In genomic region chr14:80977103-80977728, GRCh38 we compare ENCODE assay signal across 14 cellular contexts. TPM values are rescaled to one million over a fixed set of nuclear protein-coding genes. Genes with fewer than 3 reads are reported as not detected.
DNase-seq lines count a peak whose midpoint lies in the region; ATAC-seq, FAIRE-seq and TF ChIP-seq lines count a peak whose summit lies in the region.
"Had no signal": no experiment of that assay in that cellular context is flagged by ENCODE, and none has a peak within 500 bp of the region (broad histone marks: within the 10 kb centered on the region; RNA-seq: fewer than 3 reads in every experiment).

No MANE protein-coding gene starts in this region.

- TF ChIP-seq POLR2A in GM12892 (IDR thresholded peaks at IDR 0.05; ENCODE audit: low read depth, low read length), result no peak

- H3K4me1 Mint-ChIP-seq in activated CD4-positive, alpha-beta T cell treated with anti-CD3 and anti-CD28 coated beads, Interleukin-2, amount 10 ng/mL, durations not matched to agents 7 days and 5 days, result peaks cover 50% of the 10 kb centered on the region
- peaks cover 48% of the 10 kb centered on the region for H3K4me1 Mint-ChIP-seq in T-helper 1 cell treated with Interleukin-12 subunit alpha and Interleukin-12 subunit beta and Interleukin-4 antibody, amounts not matched to agents 30 μg/mL and 1 μg/mL, for 36 hours (ENCODE audit: low read depth)
- no peaks in the 10 kb centered on the region for H3K4me1 Mint-ChIP-seq in stimulated activated naive B cell treated with anti-CD40 and anti-IgM and Interleukin-4, amounts not matched to agents 10 μg/mL and 1 μg/mL and 100 μg/mL, for 72 hours

- ATAC-seq in HG02759 (IDR thresholded peaks at IDR 0.05; ENCODE audit: unreplicated experiment) (peak; percentile 52), HG03457 (IDR thresholded peaks at IDR 0.05; ENCODE audit: unreplicated experiment) (no peak), GM18909 (IDR thresholded peaks at IDR 0.05; ENCODE audit: poor library complexity, unreplicated experiment) (no peak)
- ATAC-seq in stimulated activated naive B cell treated with anti-CD40 and anti-IgM and Interleukin-4, amounts not matched to agents 10 μg/mL and 1 μg/mL and 100 μg/mL, for 72 hours (replicated peaks), result peak; percentile 56 to 64
- ATAC-seq: heart left ventricle, upper lobe of right lung had no signal

- peaks cover 34% of the 10 kb centered on the region for H3K27me3 Mint-ChIP-seq in activated CD4-positive, alpha-beta T cell treated with anti-CD3 and anti-CD28 coated beads, Interleukin-2, amount 10 ng/mL, durations not matched to agents 7 days and 5 days
- peaks cover 34% of the 10 kb centered on the region for H3K27me3 Mint-ChIP-seq in T-helper 1 cell treated with Interleukin-12 subunit alpha and Interleukin-12 subunit beta and Interleukin-4 antibody, amounts not matched to agents 30 μg/mL and 1 μg/mL, for 36 hours (ENCODE audit: low read depth)
- no peaks in the 10 kb centered on the region for H3K27me3 Mint-ChIP-seq in stimulated activated naive B cell treated with anti-CD40 and anti-IgM and Interleukin-4, amounts not matched to agents 10 μg/mL and 1 μg/mL and 100 μg/mL, for 72 hours

- POLR2A ChIA-PET in activated CD4-positive, alpha-beta T cell treated with anti-CD3 and anti-CD28 coated beads, Interleukin-2, amount 10 ng/mL, durations not matched to agents 7 days and 5 days (lab: Charles Lee), result no interaction called here

- DNase-seq in activated CD4-positive, alpha-beta T cell treated with anti-CD3 and anti-CD28 coated beads, Interleukin-2, amount 10 ng/mL, durations not matched to agents 7 days and 5 days, result no peak
- no peak for DNase-seq in activated CD4-positive, alpha-beta T cell treated with anti-CD3 and anti-CD28 coated beads for 4 hours
- no peak for DNase-seq in stimulated activated naive B cell treated with anti-CD40 and anti-IgM and Interleukin-4, amounts not matched to agents 10 μg/mL and 1 μg/mL and 100 μg/mL, for 72 hours
- no peak for DNase-seq in GM12892 (ENCODE audit: insufficient read length)
- DNase-seq: dermis blood vessel endothelial cell, heart left ventricle, NCI-H526 treated with DMSO at 0.1 percent for 48 hours, upper lobe of right lung had no signal

- CTCF ChIA-PET in activated CD4-positive, alpha-beta T cell treated with anti-CD3 and anti-CD28 coated beads, Interleukin-2, amount 10 ng/mL, durations not matched to agents 7 days and 5 days (lab: Charles Lee), result interaction anchor here (1.0 to 4.2 kb wide), 7 partner anchors 9 to 47 kb away, joined by 3 to 24 read pairs (median 6); no protein-coding TSS in a partner anchor

- H3K36me3 Mint-ChIP-seq in activated CD4-positive, alpha-beta T cell treated with anti-CD3 and anti-CD28 coated beads, Interleukin-2, amount 10 ng/mL, durations not matched to agents 7 days and 5 days (ENCODE audit: low read depth), result peaks cover 15% of the 10 kb centered on the region
- H3K36me3 Mint-ChIP-seq in T-helper 1 cell treated with Interleukin-12 subunit alpha and Interleukin-12 subunit beta and Interleukin-4 antibody, amounts not matched to agents 30 μg/mL and 1 μg/mL, for 36 hours (ENCODE audit: low read depth), result peaks cover 15% of the 10 kb centered on the region
- no peaks in the 10 kb centered on the region for H3K36me3 Mint-ChIP-seq in stimulated activated naive B cell treated with anti-CD40 and anti-IgM and Interleukin-4, amounts not matched to agents 10 μg/mL and 1 μg/mL and 100 μg/mL, for 72 hours

- peak overlapping the region; percentile 82 for H3K27ac Mint-ChIP-seq in activated CD4-positive, alpha-beta T cell treated with anti-CD3 and anti-CD28 coated beads, Interleukin-2, amount 10 ng/mL, durations not matched to agents 7 days and 5 days
- peak overlapping the region; percentile 27 for H3K27ac Mint-ChIP-seq in T-helper 1 cell treated with Interleukin-12 subunit alpha and Interleukin-12 subunit beta and Interleukin-4 antibody, amounts not matched to agents 30 μg/mL and 1 μg/mL, for 36 hours
- H3K27ac Mint-ChIP-seq in stimulated activated naive B cell treated with anti-CD40 and anti-IgM and Interleukin-4, amounts not matched to agents 10 μg/mL and 1 μg/mL and 100 μg/mL, for 72 hours, result no peak overlapping the region

- H3K9me3 Mint-ChIP-seq in activated CD4-positive, alpha-beta T cell treated with anti-CD3 and anti-CD28 coated beads, Interleukin-2, amount 10 ng/mL, durations not matched to agents 7 days and 5 days, result peaks cover 4% of the 10 kb centered on the region
- H3K9me3 Mint-ChIP-seq in T-helper 1 cell treated with Interleukin-12 subunit alpha and Interleukin-12 subunit beta and Interleukin-4 antibody, amounts not matched to agents 30 μg/mL and 1 μg/mL, for 36 hours, result no peaks in the 10 kb centered on the region
- no peaks in the 10 kb centered on the region for H3K9me3 Mint-ChIP-seq in stimulated activated naive B cell treated with anti-CD40 and anti-IgM and Interleukin-4, amounts not matched to agents 10 μg/mL and 1 μg/mL and 100 μg/mL, for 72 hours

- no peak for FAIRE-seq in GM12892 (lab: Jason Lieb, UNC)

- no peak overlapping the region for H3K4me3 Mint-ChIP-seq in activated CD4-positive, alpha-beta T cell treated with anti-CD3 and anti-CD28 coated beads, Interleukin-2, amount 10 ng/mL, durations not matched to agents 7 days and 5 days
- no peak overlapping the region for H3K4me3 Mint-ChIP-seq in T-helper 1 cell treated with Interleukin-12 subunit alpha and Interleukin-12 subunit beta and Interleukin-4 antibody, amounts not matched to agents 30 μg/mL and 1 μg/mL, for 36 hours
- H3K4me3 Mint-ChIP-seq in stimulated activated naive B cell treated with anti-CD40 and anti-IgM and Interleukin-4, amounts not matched to agents 10 μg/mL and 1 μg/mL and 100 μg/mL, for 72 hours, result no peak overlapping the region

RNA-seq across cellular contexts. Expression of gene TSHR, which starts 21.8 kb away (rescaled TPM):
- 1 to 10 TPM in 1 of 2 experiments, under 1 TPM in 1; 0.82 to 1.0 TPM for total RNA-seq in activated CD4-positive, alpha-beta T cell treated with anti-CD3 and anti-CD28 coated beads, Interleukin-2, amount 10 ng/mL, durations not matched to agents 7 days and 5 days
- polyA plus RNA-seq in GM12892 (2012; ENCODE audit: missing spikeins), result 0.06 TPM
- total RNA-seq: dermis blood vessel endothelial cell, heart left ventricle, MCF 10A, right atrium auricular region, upper lobe of right lung had no signal
- polyA plus RNA-seq: heart left ventricle had no signal

RNA-seq across cellular contexts. Expression of gene CEP128, which starts 35.7 kb away (rescaled TPM):
- total RNA-seq in activated CD4-positive, alpha-beta T cell treated with anti-CD3 and anti-CD28 coated beads, Interleukin-2, amount 10 ng/mL, durations not matched to agents 7 days and 5 days, result 10 to 100 TPM; 27.4 to 35.8 TPM
- polyA plus RNA-seq in GM12892 (2012; ENCODE audit: missing spikeins), result 4.7 TPM

Comparison
In these comparisons a context has a peak if more than half of its experiments do, and no peak if none do; other contexts are left out.
1. ATAC-seq: peak in HG02759 (single experiment) and stimulated activated naive B cell treated with anti-CD40 and anti-IgM and Interleukin-4, amounts not matched to agents 10 μg/mL and 1 μg/mL and 100 μg/mL, for 72 hours (2 of 2); none in HG03457 (single experiment) and GM18909 (single experiment).